Comparison of ENCODE assay signal across 15 cellular contexts in genomic region chr5:96079962-96080361, GRCh38.
"Had no signal": no experiment of that assay in that cellular context is flagged by ENCODE, and none has a peak within 500 bp of the region (broad histone marks: within the 10 kb centered on the region; RNA-seq: fewer than 3 reads in every experiment).

No MANE protein-coding gene starts in this region.

- H3K79me2 ChIP-seq: hepatocyte, parathyroid adenoma had no signal

- H3K27ac ChIP-seq: ascending aorta, hepatocyte, parathyroid adenoma, sigmoid colon, thoracic aorta had no signal

- H2AFZ ChIP-seq: hepatocyte, parathyroid adenoma had no signal

- H3K4me1 ChIP-seq: ascending aorta, parathyroid adenoma, sigmoid colon, upper lobe of left lung had no signal

- H3K9ac ChIP-seq: parathyroid adenoma had no signal

- H3K36me3 ChIP-seq: ascending aorta, sigmoid colon, thoracic aorta, upper lobe of left lung had no signal

- ATAC-seq: natural killer cell; stimulated activated naive B cell treated with anti-CD40 and anti-IgM and Interleukin-4, amounts not matched to agents 10 μg/mL and 1 μg/mL and 100 μg/mL, for 72 hours had no signal

- H3K9me3 ChIP-seq: ascending aorta, sigmoid colon, thoracic aorta, upper lobe of left lung had no signal

- H3K4me3 ChIP-seq: ascending aorta, hepatocyte, sigmoid colon, thoracic aorta, upper lobe of left lung had no signal

- H3K27me3 ChIP-seq: ascending aorta, hepatocyte, sigmoid colon, upper lobe of left lung had no signal

- H3K4me2 ChIP-seq: hepatocyte had no signal

- DNase-seq: activated B cell treated with CpG ODN at 0.5 μM for 24 hours; activated CD4-positive, alpha-beta T cell treated with anti-CD3 and anti-CD28 coated beads for 4 hours; activated naive CD4-positive, alpha-beta T cell treated with Interleukin-2 at 50 U/mL for 16 hours; activated T-cell treated with anti-CD3 and anti-CD28 coated beads for 4 hours; effector CD8-positive, alpha-beta T cell; left cardiac atrium; natural killer cell; sigmoid colon; stimulated activated naive B cell treated with anti-CD40 and anti-IgM and Interleukin-4, amounts not matched to agents 10 μg/mL and 1 μg/mL and 100 μg/mL, for 72 hours; T-helper 9 cell; upper lobe of left lung had no signal
